In the genomic region with DNA sequence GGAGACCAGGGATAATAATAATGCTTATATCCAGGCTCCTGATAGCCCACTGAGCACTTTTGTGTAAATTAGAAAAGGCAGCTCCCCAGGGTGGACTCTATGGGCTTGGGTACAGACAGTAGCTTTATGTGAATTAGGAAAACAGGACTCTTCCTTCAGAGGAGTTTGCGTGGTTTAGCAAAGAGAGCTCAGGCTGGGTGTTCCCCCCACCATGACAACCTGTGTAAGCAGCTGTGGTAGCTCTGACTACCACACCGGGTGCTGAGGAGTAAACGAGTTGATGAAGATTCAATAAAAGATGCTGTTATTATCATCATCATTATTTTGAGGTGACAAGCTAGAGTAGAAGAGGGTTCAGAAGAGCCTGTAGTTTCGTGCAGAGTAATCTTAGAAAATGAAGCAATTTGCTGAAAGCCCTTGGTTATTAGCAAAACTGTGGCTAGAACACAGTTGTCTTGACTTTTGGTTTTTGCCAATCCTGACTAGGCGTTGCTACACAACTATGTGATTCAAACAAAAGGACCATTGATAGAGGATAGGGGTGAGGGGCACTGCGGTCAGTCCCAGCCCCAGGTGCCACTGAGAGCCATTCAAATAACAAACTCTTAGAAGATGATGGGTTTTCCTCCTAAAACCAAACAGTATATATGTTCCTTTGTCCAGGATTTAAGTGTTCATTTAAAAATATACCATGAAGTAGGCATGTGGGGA, we compare ENCODE assay signal across 21 cellular contexts.
DNase-seq lines count a peak whose midpoint lies in the region; ATAC-seq and TF ChIP-seq lines count a peak whose summit lies in the region.
"Had no signal": no experiment of that assay in that cellular context is flagged by ENCODE, and none has a peak within 500 bp of the region (broad histone marks: within the 10 kb centered on the region; RNA-seq: fewer than 3 reads in every experiment).

No MANE protein-coding gene starts in this region.

- no peak for ATAC-seq in RWPE2 (ENCODE audit: low read depth)
- ATAC-seq in HG03354 (IDR thresholded peaks at IDR 0.05; ENCODE audit: poor library complexity, severe bottlenecking, unreplicated experiment) = no peak
- ATAC-seq in HG03442 (IDR thresholded peaks at IDR 0.05; ENCODE audit: unreplicated experiment) = no peak
- ATAC-seq: GM12878, Right ventricle myocardium inferior, T-cell had no signal

- no peaks in the 10 kb centered on the region for H3K9me3 ChIP-seq in RWPE2 (ENCODE audit: severe bottlenecking)
- H3K9me3 ChIP-seq: BLaER1, SK-N-SH had no signal

- peaks cover 24% of the 10 kb centered on the region for H3K4me1 ChIP-seq in RWPE2 (ENCODE audit: insufficient read depth, poor library complexity, severe bottlenecking)
- H3K4me1 ChIP-seq: BLaER1 had no signal

- no peak overlapping the region for H3K4me3 Mint-ChIP-seq in Calu3 (ENCODE audit: low read depth, unreplicated experiment)
- H3K4me3 Mint-ChIP-seq: CD8-positive, alpha-beta memory T cell; T-cell had no signal

- H3K27ac ChIP-seq in RWPE2 (ENCODE audit: poor library complexity, severe bottlenecking) = peak overlapping the region; percentile 76
- peak overlapping the region in 54 of 59 donors; percentile 16 to 85 (median 66) for H3K27ac ChIP-seq in dorsolateral prefrontal cortex
- H3K27ac ChIP-seq: BLaER1, GM23248, KMS-11 had no signal

- peak; percentile 39 for DNase-seq in Calu3
- DNase-seq in RWPE2 (ENCODE audit: low spot score) = no peak
- DNase-seq in dorsolateral prefrontal cortex = no peak
- peak; percentile 16 for DNase-seq in retinal pigment epithelial cell (ENCODE audit: low read depth)
- DNase-seq in activated gamma-delta T cell (lab: John Stamatoyannopoulos, UW) = no peak
- no peak for DNase-seq in NOMO-1 treated with dmso at 0.1 percent for 144 hours (lab: John Stamatoyannopoulos, UW; ENCODE audit: unreplicated experiment)
- DNase-seq: CD8-positive, alpha-beta memory T cell; GDM1; GM23248; NCI-H1048; NCI-H1694; NCI-H345; NCI-H526; SK-N-SH; T-cell had no signal

- H3K36me3 Mint-ChIP-seq in Calu3 (ENCODE audit: insufficient read depth, unreplicated experiment) = no peaks in the 10 kb centered on the region
- H3K36me3 Mint-ChIP-seq: CD8-positive, alpha-beta memory T cell; T-cell had no signal

- peaks cover under 1% of the 10 kb centered on the region for H3K9me3 Mint-ChIP-seq in Calu3 (ENCODE audit: low read depth, unreplicated experiment)

- intact Hi-C loops in Calu3 (cut with micrococcal nuclease; ENCODE audit: unreplicated experiment) (no loop called here), dorsolateral prefrontal cortex (cut with DNase I) (no loop called here)

- H3K27me3 Mint-ChIP-seq in Calu3 (ENCODE audit: unreplicated experiment) = no peaks in the 10 kb centered on the region

- no peak overlapping the region for H3K4me3 ChIP-seq in RWPE2 (ENCODE audit: severe bottlenecking)
- H3K4me3 ChIP-seq in dorsolateral prefrontal cortex = no peak overlapping the region
- H3K4me3 ChIP-seq in retinal pigment epithelial cell (ENCODE audit: low read length) = no peak overlapping the region
- H3K4me3 ChIP-seq: BLaER1, GM12878, GM23248 had no signal

- CTCF ChIA-PET in Calu3 (lab: Charles Lee) = interaction anchor here (0.5 to 0.6 kb wide), 3 partner anchors 172 to 263 kb away, joined by 3 to 5 read pairs (median 3); a partner anchor contains a TSS

- peak overlapping the region; percentile 65 for H3K27ac Mint-ChIP-seq in Calu3 (ENCODE audit: unreplicated experiment)
- H3K27ac Mint-ChIP-seq: CD8-positive, alpha-beta memory T cell; T-cell had no signal

- TF ChIP-seq CTCF in Calu3 (IDR thresholded peaks at IDR 0.05; ENCODE audit: unreplicated experiment) (no peak), RWPE2 (IDR thresholded peaks at IDR 0.05; ENCODE audit: poor library complexity, severe bottlenecking) (no peak), dorsolateral prefrontal cortex (IDR thresholded peaks at IDR 0.05 in 54 of 56, conservative IDR thresholded peaks at IDR 0.05 in 2 of 56; ENCODE audit: low read depth in 1 of 56, partially characterized antibody in 56 of 56) (no peak), retinal pigment epithelial cell (conservative IDR thresholded peaks at IDR 0.05; ENCODE audit: low read depth, low read length) (no peak)

- H3K36me3 ChIP-seq in RWPE2 (ENCODE audit: low read depth) = peaks cover 8% of the 10 kb centered on the region
- H3K36me3 ChIP-seq: BLaER1 had no signal

- H3K27me3 ChIP-seq in RWPE2 (ENCODE audit: insufficient read depth, poor library complexity, severe bottlenecking) (no peaks in the 10 kb centered on the region), dorsolateral prefrontal cortex (no peaks in the 10 kb centered on the region)
- H3K27me3 ChIP-seq: BLaER1 had no signal

- BruUV-seq in Calu3 (replicated peaks; lab: Mats Ljungman, UMichigan) = no TSS peak

- H3K4me1 Mint-ChIP-seq in Calu3 (ENCODE audit: low read depth, unreplicated experiment) = peaks cover 38% of the 10 kb centered on the region
- H3K4me1 Mint-ChIP-seq: CD8-positive, alpha-beta memory T cell; T-cell had no signal

Comparison
In these comparisons a context has a peak if more than half of its experiments do, and no peak if none do; other contexts are left out.
1. DNase-seq: peak in Calu3 (single experiment) and retinal pigment epithelial cell (single experiment); none in RWPE2 (single experiment), dorsolateral prefrontal cortex (0 of 10), activated gamma-delta T cell (single experiment) and NOMO-1 treated with dmso at 0.1 percent for 144 hours (single experiment).